In the genomic region with DNA sequence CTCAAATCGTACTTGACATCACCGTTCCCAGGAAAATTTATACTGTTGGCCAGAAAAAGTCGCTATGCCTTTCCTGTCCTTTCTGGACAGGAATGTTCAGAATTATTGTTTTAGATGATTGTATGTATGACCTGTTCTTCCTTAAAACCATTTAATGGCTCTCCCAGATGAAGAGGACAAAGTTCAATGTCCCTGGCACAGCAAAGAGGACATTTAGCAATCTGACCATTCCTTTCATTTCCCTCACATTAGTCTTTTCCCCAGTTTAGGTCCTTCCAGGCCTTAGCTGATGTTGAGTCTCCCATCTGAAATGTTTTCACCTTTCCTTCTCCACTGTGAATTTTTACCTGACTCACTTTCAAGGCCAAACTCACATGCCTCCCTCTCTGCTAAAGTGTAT, we compare ENCODE assay signal across 24 cellular contexts.
DNase-seq lines count a peak whose midpoint lies in the region; TF ChIP-seq lines count a peak whose summit lies in the region.
"Had no signal": no experiment of that assay in that cellular context is flagged by ENCODE, and none has a peak within 500 bp of the region (broad histone marks: within the 10 kb centered on the region; RNA-seq: fewer than 3 reads in every experiment).

No MANE protein-coding gene starts in this region.

- no peak overlapping the region for H3K4me3 ChIP-seq in choroid plexus epithelial cell (ENCODE audit: low read depth, low read length)
- H3K4me3 ChIP-seq in fibroblast of villous mesenchyme (ENCODE audit: low read depth, low read length): no peak overlapping the region
- H3K4me3 ChIP-seq: BLaER1, GM12878, GM23248, K562, Peyer's patch had no signal

- DNase-seq in choroid plexus epithelial cell (ENCODE audit: low read depth) (peak; percentile 16), fibroblast of villous mesenchyme (ENCODE audit: low read depth) (peak; percentile 37), renal cortical epithelial cell (ENCODE audit: low read depth) (peak; percentile 27), NCI-H345 (lab: John Stamatoyannopoulos, UW) (no peak), hippocampal formation (lab: John Stamatoyannopoulos, UW) (no peak), NCI-H82 treated with DMSO at 0.1 percent for 48 hours (lab: John Stamatoyannopoulos, UW; ENCODE audit: unreplicated experiment) (no peak)
- no peak for DNase-seq in stimulated activated naive CD4-positive, alpha-beta T cell treated with Interleukin-2 at 50 U/mL for 16 hours (lab: John Stamatoyannopoulos, UW)
- DNase-seq: Caco-2; CD4-positive, alpha-beta T cell; DMS 273 treated with DMSO at 0.1 percent for 48 hours; DMS79 treated with DMSO at 0.1 percent for 48 hours; GM23248; H9; MM.1S; NCI-H1048; NCI-H1417 treated with DMSO at 0.1 percent for 48 hours; NCI-H187 treated with DMSO at 0.1 percent for 48 hours; NCI-H2227 treated with DMSO at 0.1 percent for 48 hours; NCI-H524; NCI-H82 had no signal

- no peak for TF ChIP-seq CTCF in choroid plexus epithelial cell (conservative IDR thresholded peaks at IDR 0.05; ENCODE audit: low read depth, low read length)
- TF ChIP-seq CTCF in fibroblast of villous mesenchyme (IDR thresholded peaks at IDR 0.05; ENCODE audit: insufficient read depth, low read depth, low read length): no peak

Comparison
In these comparisons a context has a peak if more than half of its experiments do, and no peak if none do; other contexts are left out.
1. DNase-seq: peak in choroid plexus epithelial cell (single experiment), fibroblast of villous mesenchyme (single experiment) and renal cortical epithelial cell (single experiment); none in NCI-H345 (single experiment), hippocampal formation (0 of 2), stimulated activated naive CD4-positive, alpha-beta T cell treated with Interleukin-2 at 50 U/mL for 16 hours (single experiment) and NCI-H82 treated with DMSO at 0.1 percent for 48 hours (single experiment).